ENCODE assay signal across 9 cellular contexts in genomic region chr11:86246293-86246675, GRCh38. TPM values are rescaled to one million over a fixed set of nuclear protein-coding genes. Genes with fewer than 3 reads are reported as not detected.
DNase-seq lines count a peak whose midpoint lies in the region; TF ChIP-seq lines count a peak whose summit lies in the region.
"Had no signal": no experiment of that assay in that cellular context is flagged by ENCODE, and none has a peak within 500 bp of the region (broad histone marks: within the 10 kb centered on the region; RNA-seq: fewer than 3 reads in every experiment).

No MANE protein-coding gene starts in this region.

- intact Hi-C loops in A673 (cut with micrococcal nuclease; ENCODE audit: unreplicated experiment): loop anchor here (5.0 kb wide), 1 partner anchor 179 kb away; the partner anchor contains the start of gene PICALM
- intact Hi-C loops in colonic mucosa (cut with DNase I): no loop called here

- POLR2A ChIA-PET in A673 (lab: Charles Lee; ENCODE audit: low non-redundant PET): no interaction called here

- CTCF ChIA-PET in A673 (lab: Charles Lee): no interaction called here

- BruUV-seq in A673 (replicated peaks; lab: Mats Ljungman, UMichigan): no TSS peak

- TF ChIP-seq CTCF in A673 (conservative IDR thresholded peaks at IDR 0.05; ENCODE audit: low read depth, low read length) (no peak), HL-60 (IDR thresholded peaks at IDR 0.05; ENCODE audit: insufficient read depth, low read length) (no peak), colonic mucosa (IDR thresholded peaks at IDR 0.05) (no peak)

- H3K9me3 ChIP-seq in A673 (ENCODE audit: low read depth, low read length, poor library complexity, severe bottlenecking) (no peaks in the 10 kb centered on the region), colonic mucosa (no peaks in the 10 kb centered on the region), mucosa of rectum (ENCODE audit: control insufficient read depth in 2 of 2, low read length in 2 of 2) (no peaks in the 10 kb centered on the region)

- peak overlapping the region; percentile 83 for H3K4me3 ChIP-seq in A673 (ENCODE audit: low read depth, low read length, poor library complexity, severe bottlenecking)
- H3K4me3 ChIP-seq in HL-60 (replicated peaks; ENCODE audit: insufficient read depth, low read length): peak overlapping the region; percentile 73
- peak overlapping the region; percentile 70 for H3K4me3 ChIP-seq in colonic mucosa
- peak overlapping the region; percentile 98 to 100 for H3K4me3 ChIP-seq in mucosa of rectum (ENCODE audit: low read length in 2 of 2)

- peaks cover 4% of the 10 kb centered on the region for H3K36me3 ChIP-seq in A673 (ENCODE audit: insufficient read depth, low read length, poor library complexity, severe bottlenecking)
- no peaks in the 10 kb centered on the region for H3K36me3 ChIP-seq in colonic mucosa
- H3K36me3 ChIP-seq in mucosa of rectum (ENCODE audit: control insufficient read depth in 2 of 2, insufficient read depth in 2 of 2, low read length in 2 of 2): no peaks in the 10 kb centered on the region

- H3K4me1 ChIP-seq in A673 (ENCODE audit: insufficient read depth, low read length, poor library complexity, severe bottlenecking) (peaks cover 35% of the 10 kb centered on the region), colonic mucosa (peaks cover 13% of the 10 kb centered on the region), mucosa of rectum (ENCODE audit: control insufficient read depth in 2 of 2, insufficient read depth in 2 of 2, low read length in 2 of 2) (peaks cover 21 to 22% of the 10 kb centered on the region in 2 donors)

- H3K27ac ChIP-seq in A673 (ENCODE audit: low read depth, low read length, poor library complexity, severe bottlenecking) (peak overlapping the region; percentile 99), HL-60 (replicated peaks) (peak overlapping the region; percentile 99; the same call in 1 of the 2 replicates), colonic mucosa (no peak overlapping the region), mucosa of rectum (ENCODE audit: low read depth in 2 of 2, low read length in 2 of 2) (no peak overlapping the region)

- H3K9ac ChIP-seq in colonic mucosa (ENCODE audit: low read depth in 2 of 2, low read length in 2 of 2) (peak overlapping the region in 1 of 2 donors; percentile 96), mucosa of rectum (ENCODE audit: low read depth in 1 of 2, low read length in 2 of 2) (peak overlapping the region; percentile 79 to 97)

- H3K27me3 ChIP-seq in A673 (replicated peaks; ENCODE audit: insufficient read depth, low read depth, low read length, poor library complexity): no peaks in the 10 kb centered on the region
- no peaks in the 10 kb centered on the region for H3K27me3 ChIP-seq in HL-60 (ENCODE audit: insufficient read depth, poor library complexity, severe bottlenecking)
- H3K27me3 ChIP-seq in colonic mucosa: no peaks in the 10 kb centered on the region
- H3K27me3 ChIP-seq in mucosa of rectum (ENCODE audit: control insufficient read depth in 2 of 2, insufficient read depth in 2 of 2, low read length in 2 of 2): no peaks in the 10 kb centered on the region

- DNase-seq in A673 (ENCODE audit: low spot score) (no peak), HL-60 (ENCODE audit: low read depth in 1 of 2, low spot score in 1 of 2) (no peak), colonic mucosa (no peak), NCI-H526 treated with DMSO at 0.1 percent for 48 hours (lab: John Stamatoyannopoulos, UW) (no peak), GOT3 (lab: John Stamatoyannopoulos, UW) (no peak)
- no peak for DNase-seq in activated CD8-positive, alpha-beta memory T cell treated with anti-CD3 and anti-CD28 coated beads for 24 hours
- no peak for DNase-seq in activated CD4-positive, alpha-beta T cell treated with anti-CD3 and anti-CD28 coated beads, Interleukin-2, amount 50 U/mL, for 48 hours
- DNase-seq: NCI-H2107 had no signal

RNA-seq across cellular contexts. Expression of gene EED, which starts 1.7 kb away (rescaled TPM):
- total RNA-seq in A673 (2021) (37.5 and 43.4 TPM in 2 replicates), colonic mucosa (10 to 100 TPM; 21.9 to 28.3 TPM)

RNA-seq across cellular contexts. Expression of gene HIKESHI, which starts 55.8 kb away (rescaled TPM):
- total RNA-seq in A673 (2021) (55.1 and 58.7 TPM in 2 replicates), colonic mucosa (10 to 100 TPM; 23.7 to 27.8 TPM)

Comparison
In these comparisons a context has a peak if more than half of its experiments do, and no peak if none do; other contexts are left out.
1. H3K27ac ChIP-seq: peak in A673 (single experiment) and HL-60 (single experiment); none in colonic mucosa (single experiment) and mucosa of rectum (0 of 2).
2. Peak in every context shown above with its lines, with median percentiles within 50 percentile points of each other: H3K4me3 ChIP-seq.